ENCODE assay signal across 8 cellular contexts in genomic region chr17:44689492-44690217, GRCh38. TPM values are rescaled to one million over a fixed set of nuclear protein-coding genes. Genes with fewer than 3 reads are reported as not detected.
DNase-seq lines count a peak whose midpoint lies in the region; ATAC-seq and TF ChIP-seq lines count a peak whose summit lies in the region.

Gene CCDC43, minus strand, starts transcription at chr17:44689776. Its CDS starts 23 bp downstream, at chr17:44689753.

- H4K12ac ChIP-seq in trophoblast cell (ENCODE audit: low read depth, low read length): peak within 1 kb of the TSS; percentile 93

- TF ChIP-seq CTCF in cardiac muscle cell (IDR thresholded peaks at IDR 0.05; ENCODE audit: low read depth, low read length) (no peak), tibial nerve (IDR thresholded peaks at IDR 0.05) (peak in 1 of 5 experiments; percentile 29)

- peak within 1 kb of the TSS; percentile 59 for H2BK120ac ChIP-seq in trophoblast cell (ENCODE audit: insufficient read depth, low read length, poor library complexity)

- no peak within 1 kb of the TSS for H3K23ac ChIP-seq in trophoblast cell (ENCODE audit: low read length)

- TF ChIP-seq EP300 in tibial nerve (IDR thresholded peaks at IDR 0.05): peak; percentile 72 to 82

- H3K36me3 ChIP-seq in cardiac muscle cell (no peaks in the 10 kb centered on the region), trophoblast cell (ENCODE audit: control insufficient read depth in 1 of 2, insufficient read depth in 2 of 2, low read length in 2 of 2) (no peaks in the 10 kb centered on the region), tibial nerve (peaks cover 0 to 23% (median 0%) of the 10 kb centered on the region in 3 donors)

- H3K4ac ChIP-seq in trophoblast cell (ENCODE audit: low read depth, low read length): peak within 1 kb of the TSS; percentile 89

- H3K18ac ChIP-seq in trophoblast cell (ENCODE audit: low read length): peak within 1 kb of the TSS; percentile 89

- H2AFZ ChIP-seq in trophoblast cell (ENCODE audit: insufficient read depth, low read length, poor library complexity): peak within 1 kb of the TSS; percentile 82

- peak; percentile 76 for ATAC-seq in HG02623 (IDR thresholded peaks at IDR 0.05; ENCODE audit: unreplicated experiment)

- DNase-seq in GM04503 (ENCODE audit: low read depth): peak; percentile 66
- DNase-seq in NCI-H1436 (lab: John Stamatoyannopoulos, UW): peak; percentile 90
- DNase-seq in SW480 (ENCODE audit: low spot score): peak; percentile 85
- peak; percentile 78 for DNase-seq in activated naive CD8-positive, alpha-beta T cell treated with anti-CD3 and anti-CD28 coated beads, Interleukin-2, amount 50 U/mL, for 16 hours (ENCODE audit: low read depth, low spot score)
- DNase-seq in cardiac muscle cell (ENCODE audit: low read depth in 1 of 2, low spot score in 1 of 2): peak; percentile 94 to 97
- peak; percentile 97 to 100 for DNase-seq in trophoblast cell
- peak; percentile 63 to 72 for DNase-seq in tibial nerve (ENCODE audit: low spot score in 2 of 2)

- H2BK5ac ChIP-seq in trophoblast cell (ENCODE audit: low read depth, low read length, poor library complexity): peak within 1 kb of the TSS; percentile 52

- peak within 1 kb of the TSS; percentile 92 for H3K4me2 ChIP-seq in trophoblast cell (ENCODE audit: low read length)

- no peaks in the 10 kb centered on the region for H3K27me3 ChIP-seq in cardiac muscle cell
- H3K27me3 ChIP-seq in trophoblast cell (ENCODE audit: insufficient read depth, low read length): no peaks in the 10 kb centered on the region
- H3K27me3 ChIP-seq in tibial nerve: no peaks in the 10 kb centered on the region

- H2AK5ac ChIP-seq in trophoblast cell (ENCODE audit: low read length): peak within 1 kb of the TSS; percentile 64

- no CpG with 5 or more reads among the region's 51 CpGs for WGBS in trophoblast cell (ENCODE audit: extremely low coverage, insufficient coverage, insufficient read length)
- WGBS in tibial nerve, 2 donors: 0% methylated on average over 46 to 51 of the region's 51 CpGs

- peak within 1 kb of the TSS; percentile 59 for H4K91ac ChIP-seq in trophoblast cell (ENCODE audit: low read depth, low read length)

- peaks cover 8% of the 10 kb centered on the region for H3K79me2 ChIP-seq in trophoblast cell (ENCODE audit: control insufficient read depth, insufficient read depth, low read length, poor library complexity)

- peaks cover 5% of the 10 kb centered on the region for H3K4me1 ChIP-seq in cardiac muscle cell (ENCODE audit: low read depth)
- H3K4me1 ChIP-seq in trophoblast cell (ENCODE audit: control insufficient read depth in 1 of 2, insufficient read depth in 2 of 2, low read length in 2 of 2): peaks cover 0 to 7% of the 10 kb centered on the region in 2 experiments
- H3K4me1 ChIP-seq in tibial nerve: peaks cover 0 to 28% (median 7%) of the 10 kb centered on the region in 4 donors

- H3K4me3 ChIP-seq in cardiac muscle cell (peak within 1 kb of the TSS; percentile 77), trophoblast cell (ENCODE audit: low read depth, low read length) (peak within 1 kb of the TSS; percentile 95), tibial nerve (peak within 1 kb of the TSS; percentile 54 to 85 (median 74))

- peak within 1 kb of the TSS; percentile 92 for H3K27ac ChIP-seq in cardiac muscle cell
- peak within 1 kb of the TSS; percentile 56 for H3K27ac ChIP-seq in trophoblast cell (ENCODE audit: low read depth, low read length)
- H3K27ac ChIP-seq in tibial nerve: peak within 1 kb of the TSS; percentile 0 to 86 (median 78)

- TF ChIP-seq POLR2A in tibial nerve (IDR thresholded peaks at IDR 0.05): peak; percentile 18 to 43

- peak within 1 kb of the TSS; percentile 85 for H3K14ac ChIP-seq in trophoblast cell (ENCODE audit: low read length)

- H3K9me3 ChIP-seq in cardiac muscle cell (ENCODE audit: low read depth): no peaks in the 10 kb centered on the region
- H3K9me3 ChIP-seq in trophoblast cell (ENCODE audit: insufficient read depth, low read depth, low read length): no peaks in the 10 kb centered on the region
- no peaks in the 10 kb centered on the region for H3K9me3 ChIP-seq in tibial nerve

- H3K79me1 ChIP-seq in trophoblast cell (ENCODE audit: low read length): peaks cover 8% of the 10 kb centered on the region

- H4K8ac ChIP-seq in trophoblast cell (ENCODE audit: low read depth, low read length): peak within 1 kb of the TSS; percentile 98

- H2BK12ac ChIP-seq in trophoblast cell (ENCODE audit: low read length): no peak within 1 kb of the TSS

- peak within 1 kb of the TSS; percentile 89 for H3K9ac ChIP-seq in trophoblast cell (ENCODE audit: low read length)

RNA-seq across cellular contexts. Expression of gene CCDC43, which starts in this region (rescaled TPM):
- total RNA-seq in cardiac muscle cell (31.0 and 33.4 TPM in 2 replicates), tibial nerve (10 to 100 TPM; 11.1 to 20.1 (median 16.5) TPM)
- 27.7 and 39.2 TPM in 2 replicates for polyA plus RNA-seq in cardiac muscle cell
- polyA plus RNA-seq in trophoblast cell (2013): 25.3 and 25.7 TPM in 2 replicates

Comparison
In these comparisons a context has a peak if more than half of its experiments do, and no peak if none do; other contexts are left out.
1. Peak in every context shown above with its lines: DNase-seq, ATAC-seq, H3K4me3 ChIP-seq and H3K27ac ChIP-seq.